ENCODE assay signal across 8 cellular contexts in genomic region chr19:35140898-35141626, GRCh38. TPM values are rescaled to one million over a fixed set of nuclear protein-coding genes. Genes with fewer than 3 reads are reported as not detected.
DNase-seq lines count a peak whose midpoint lies in the region; ATAC-seq and TF ChIP-seq lines count a peak whose summit lies in the region.

No MANE protein-coding gene starts in this region.

- DNase-seq in NCI-H2081 (lab: John Stamatoyannopoulos, UW) (peak; percentile 17 to 30), NCI-H2081 treated with DMSO at 0.1 percent for 48 hours (lab: John Stamatoyannopoulos, UW) (no peak), HT-29 (ENCODE audit: low spot score) (peak; percentile 90), RPMI7951 (ENCODE audit: low read depth) (peak; percentile 87), fibroblast of pulmonary artery (ENCODE audit: low read depth) (peak; percentile 89)
- peak; percentile 95 for DNase-seq in activated T-helper 9 cell treated with anti-CD3 and anti-CD28 coated beads, Interleukin-2, amount 50 U/mL, for 16 hours (ENCODE audit: low read depth)
- DNase-seq in natural killer cell treated with Interleukin-12 subunit alpha and Interleukin-12 subunit beta and Interleukin-15 and Interleukin-18, amount 100 ng/mL, for 72 hours (ENCODE audit: low spot score), result peak; percentile 92
- peak; percentile 88 for DNase-seq in stimulated activated naive B cell treated with anti-CD40 and anti-IgM and Interleukin-4, amounts not matched to agents 10 μg/mL and 1 μg/mL and 100 μg/mL, for 72 hours

- peaks cover 10 to 18% of the 10 kb centered on the region in 2 donors for H3K27me3 Mint-ChIP-seq in natural killer cell treated with Interleukin-12 subunit alpha and Interleukin-12 subunit beta and Interleukin-15 and Interleukin-18, amount 100 ng/mL, for 72 hours
- peaks cover 15 to 24% of the 10 kb centered on the region in 2 donors for H3K27me3 Mint-ChIP-seq in stimulated activated naive B cell treated with anti-CD40 and anti-IgM and Interleukin-4, amounts not matched to agents 10 μg/mL and 1 μg/mL and 100 μg/mL, for 72 hours

- peaks cover 20 to 30% of the 10 kb centered on the region in 2 donors for H3K4me1 Mint-ChIP-seq in natural killer cell treated with Interleukin-12 subunit alpha and Interleukin-12 subunit beta and Interleukin-15 and Interleukin-18, amount 100 ng/mL, for 72 hours (ENCODE audit: low read depth in 2 of 2)
- peaks cover 33 to 51% of the 10 kb centered on the region in 2 donors for H3K4me1 Mint-ChIP-seq in stimulated activated naive B cell treated with anti-CD40 and anti-IgM and Interleukin-4, amounts not matched to agents 10 μg/mL and 1 μg/mL and 100 μg/mL, for 72 hours

- no peaks in the 10 kb centered on the region for H3K36me3 Mint-ChIP-seq in natural killer cell treated with Interleukin-12 subunit alpha and Interleukin-12 subunit beta and Interleukin-15 and Interleukin-18, amount 100 ng/mL, for 72 hours
- no peaks in the 10 kb centered on the region for H3K36me3 Mint-ChIP-seq in stimulated activated naive B cell treated with anti-CD40 and anti-IgM and Interleukin-4, amounts not matched to agents 10 μg/mL and 1 μg/mL and 100 μg/mL, for 72 hours

- no peaks in the 10 kb centered on the region for H3K9me3 Mint-ChIP-seq in natural killer cell treated with Interleukin-12 subunit alpha and Interleukin-12 subunit beta and Interleukin-15 and Interleukin-18, amount 100 ng/mL, for 72 hours
- no peaks in the 10 kb centered on the region for H3K9me3 Mint-ChIP-seq in stimulated activated naive B cell treated with anti-CD40 and anti-IgM and Interleukin-4, amounts not matched to agents 10 μg/mL and 1 μg/mL and 100 μg/mL, for 72 hours

- H3K4me3 Mint-ChIP-seq in natural killer cell treated with Interleukin-12 subunit alpha and Interleukin-12 subunit beta and Interleukin-15 and Interleukin-18, amount 100 ng/mL, for 72 hours, result peak overlapping the region; percentile 75
- peak overlapping the region; percentile 78 to 81 for H3K4me3 Mint-ChIP-seq in stimulated activated naive B cell treated with anti-CD40 and anti-IgM and Interleukin-4, amounts not matched to agents 10 μg/mL and 1 μg/mL and 100 μg/mL, for 72 hours

- peak overlapping the region; percentile 17 for H3K4me3 ChIP-seq in fibroblast of pulmonary artery (replicated peaks; ENCODE audit: low read depth, low read length)

- peak; percentile 38 for TF ChIP-seq CTCF in fibroblast of pulmonary artery (IDR thresholded peaks at IDR 0.05; ENCODE audit: low read length, missing control alignments)

- ATAC-seq in natural killer cell treated with Interleukin-12 subunit alpha and Interleukin-12 subunit beta and Interleukin-15 and Interleukin-18, amount 100 ng/mL, for 72 hours, result peak; percentile 94 to 97
- peak; percentile 82 to 85 for ATAC-seq in stimulated activated naive B cell treated with anti-CD40 and anti-IgM and Interleukin-4, amounts not matched to agents 10 μg/mL and 1 μg/mL and 100 μg/mL, for 72 hours (replicated peaks)

- no peak overlapping the region for H3K27ac Mint-ChIP-seq in natural killer cell treated with Interleukin-12 subunit alpha and Interleukin-12 subunit beta and Interleukin-15 and Interleukin-18, amount 100 ng/mL, for 72 hours
- H3K27ac Mint-ChIP-seq in stimulated activated naive B cell treated with anti-CD40 and anti-IgM and Interleukin-4, amounts not matched to agents 10 μg/mL and 1 μg/mL and 100 μg/mL, for 72 hours, result peak overlapping the region; percentile 80

RNA-seq across cellular contexts. Expression of gene FXYD7, which starts 2.0 kb away (rescaled TPM):
- total RNA-seq in HT-29 (2014; rRNA removed; shearing (Covaris generic)), result not detected in 2 replicates
- total RNA-seq in RPMI7951 (2014; rRNA removed; shearing (Covaris generic)), result not detected in 2 replicates
- not detected for total RNA-seq in natural killer cell treated with Interleukin-12 subunit alpha and Interleukin-12 subunit beta and Interleukin-15 and Interleukin-18, amount 100 ng/mL, for 72 hours

RNA-seq across cellular contexts. Expression of gene FXYD1, which starts 2.4 kb away (rescaled TPM):
- total RNA-seq in HT-29 (2014; rRNA removed; shearing (Covaris generic)), result not detected in 2 replicates
- total RNA-seq in RPMI7951 (2014; rRNA removed; shearing (Covaris generic)), result 0.98 TPM in 1 of 2 replicates, not detected in the other
- not detected for total RNA-seq in natural killer cell treated with Interleukin-12 subunit alpha and Interleukin-12 subunit beta and Interleukin-15 and Interleukin-18, amount 100 ng/mL, for 72 hours

RNA-seq across cellular contexts. Expression of gene LGI4, which starts 6.2 kb away (rescaled TPM):
- total RNA-seq in HT-29 (2014; rRNA removed; shearing (Covaris generic)), result not detected in 2 replicates
- total RNA-seq in RPMI7951 (2014; rRNA removed; shearing (Covaris generic)), result 0.36 TPM in 1 of 2 replicates, not detected in the other
- not detected for total RNA-seq in natural killer cell treated with Interleukin-12 subunit alpha and Interleukin-12 subunit beta and Interleukin-15 and Interleukin-18, amount 100 ng/mL, for 72 hours

RNA-seq across cellular contexts. Expression of gene FXYD5, which starts 13.5 kb away (rescaled TPM):
- total RNA-seq in HT-29 (2014; rRNA removed; shearing (Covaris generic)), result 46.4 and 48.2 TPM in 2 replicates
- 258 and 338 TPM in 2 replicates for total RNA-seq in RPMI7951 (2014; rRNA removed; shearing (Covaris generic))
- total RNA-seq in natural killer cell treated with Interleukin-12 subunit alpha and Interleukin-12 subunit beta and Interleukin-15 and Interleukin-18, amount 100 ng/mL, for 72 hours, result 100 to 1,000 TPM; 141 to 236 TPM

RNA-seq across cellular contexts. Expression of gene FXYD3, which starts 25.4 kb away (rescaled TPM):
- 15.8 and 38.9 TPM in 2 replicates for total RNA-seq in HT-29 (2014; rRNA removed; shearing (Covaris generic))
- 3.0 and 3.7 TPM in 2 replicates for total RNA-seq in RPMI7951 (2014; rRNA removed; shearing (Covaris generic))
- total RNA-seq in natural killer cell treated with Interleukin-12 subunit alpha and Interleukin-12 subunit beta and Interleukin-15 and Interleukin-18, amount 100 ng/mL, for 72 hours, result not detected
